Comparison of ENCODE assay signal across 12 cellular contexts in genomic region chr2:149422337-149422990, GRCh38.
DNase-seq lines count a peak whose midpoint lies in the region; ATAC-seq and TF ChIP-seq lines count a peak whose summit lies in the region.
"Had no signal": no experiment of that assay in that cellular context is flagged by ENCODE, and none has a peak within 500 bp of the region (broad histone marks: within the 10 kb centered on the region; RNA-seq: fewer than 3 reads in every experiment).

No MANE protein-coding gene starts in this region.

- no peak overlapping the region for H2AFZ ChIP-seq in smooth muscle cell (ENCODE audit: low read depth)

- intact Hi-C loops in posterior cingulate gyrus (cut with DNase I) (no loop called here), testis (cut with DNase I; ENCODE audit: low total_unique reads) (no loop called here)

- no peak for ATAC-seq in HG02759 (IDR thresholded peaks at IDR 0.05; ENCODE audit: unreplicated experiment)
- ATAC-seq: natural killer cell treated with Interleukin-12 subunit alpha and Interleukin-12 subunit beta and Interleukin-15 and Interleukin-18, amount 100 ng/mL, for 72 hours had no signal

- no peaks in the 10 kb centered on the region for H3K4me1 ChIP-seq in smooth muscle cell (ENCODE audit: low read depth)
- no peaks in the 10 kb centered on the region for H3K4me1 ChIP-seq in testis

- WGBS in smooth muscle cell (ENCODE audit: low lambda C conversion rate): 67% methylated on average over 2 of the region's 2 CpGs
- 63 to 70% methylated on average over 2 of the region's 2 CpGs for WGBS in testis, 2 donors

- no peak overlapping the region for H3K9ac ChIP-seq in smooth muscle cell (ENCODE audit: low read depth)

- no peaks in the 10 kb centered on the region for H4K20me1 ChIP-seq in smooth muscle cell (ENCODE audit: low read depth)

- no peaks in the 10 kb centered on the region for H3K79me2 ChIP-seq in smooth muscle cell (ENCODE audit: low read depth)

- no peak for TF ChIP-seq POLR2A in testis (IDR thresholded peaks at IDR 0.05)

- H3F3A ChIP-seq in smooth muscle cell (ENCODE audit: low read depth): no peaks in the 10 kb centered on the region

- TF ChIP-seq CTCF in HFF-Myc (IDR thresholded peaks at IDR 0.05; ENCODE audit: low read depth, low read length, missing control alignments) (no peak), smooth muscle cell (IDR thresholded peaks at IDR 0.05; ENCODE audit: borderline replicate concordance, insufficient read depth, poor library complexity, severe bottlenecking) (no peak), testis (IDR thresholded peaks at IDR 0.05) (no peak)

- peak overlapping the region; percentile 23 for H3K27ac ChIP-seq in smooth muscle cell (ENCODE audit: low read depth)
- no peak overlapping the region for H3K27ac ChIP-seq in testis
- no peak overlapping the region for H3K27ac ChIP-seq in substantia nigra (ENCODE audit: low read depth, low read length, poor library complexity, severe bottlenecking)

- peak overlapping the region; percentile 30 for H3K4me2 ChIP-seq in smooth muscle cell

- no peaks in the 10 kb centered on the region for H3K36me3 ChIP-seq in smooth muscle cell (ENCODE audit: low read depth)
- no peaks in the 10 kb centered on the region for H3K36me3 ChIP-seq in testis (ENCODE audit: low read depth, missing control alignments)

- H3K27me3 ChIP-seq in smooth muscle cell (ENCODE audit: low read depth) (no peaks in the 10 kb centered on the region), testis (no peaks in the 10 kb centered on the region)

- H3K4me3 ChIP-seq in HFF-Myc (replicated peaks; ENCODE audit: low read depth, low read length) (no peak overlapping the region), smooth muscle cell (no peak overlapping the region), testis (no peak overlapping the region)

- DNase-seq in HFF-Myc (ENCODE audit: extremely low read depth, low read depth) (peak; percentile 10), SW 1271 (lab: John Stamatoyannopoulos, UW) (peak; percentile 14 to 67), glomerular visceral epithelial cell (ENCODE audit: extremely low spot score) (peak; percentile 44), smooth muscle cell (lab: John Stamatoyannopoulos, UW; ENCODE audit: unreplicated experiment) (no peak), posterior cingulate gyrus (no peak), testis (no peak), substantia nigra (lab: John Stamatoyannopoulos, UW) (no peak)
- DNase-seq: amygdala, DMS53, NCI-H2029 had no signal

- no peaks in the 10 kb centered on the region for H3K9me3 ChIP-seq in smooth muscle cell (replicated peaks; ENCODE audit: low read depth)
- no peaks in the 10 kb centered on the region for H3K9me3 ChIP-seq in testis

Comparison
In these comparisons a context has a peak if more than half of its experiments do, and no peak if none do; other contexts are left out.
1. DNase-seq: peak in HFF-Myc (single experiment), SW 1271 (2 of 2) and glomerular visceral epithelial cell (single experiment); none in smooth muscle cell (single experiment), posterior cingulate gyrus (0 of 10), testis (single experiment) and substantia nigra (0 of 49).